25 cellular contexts compared by ENCODE assay signal in genomic region chr18:2871111-2871720, GRCh38.
"Had no signal": no experiment of that assay in that cellular context is flagged by ENCODE, and none has a peak within 500 bp of the region (broad histone marks: within the 10 kb centered on the region; RNA-seq: fewer than 3 reads in every experiment).

No MANE protein-coding gene starts in this region.

- H3K27me3 Mint-ChIP-seq: activated CD4-positive, alpha-beta T cell treated with anti-CD3 and anti-CD28 coated beads, Interleukin-2, amount 10 ng/mL, durations not matched to agents 7 days and 5 days; stimulated activated naive B cell treated with anti-CD40 and anti-IgM and Interleukin-4, amounts not matched to agents 10 μg/mL and 1 μg/mL and 100 μg/mL, for 72 hours had no signal

- H3K4me1 ChIP-seq: upper lobe of right lung had no signal

- H2AFZ ChIP-seq: hepatocyte had no signal

- H3K4me3 Mint-ChIP-seq: activated CD4-positive, alpha-beta T cell treated with anti-CD3 and anti-CD28 coated beads, Interleukin-2, amount 10 ng/mL, durations not matched to agents 7 days and 5 days; activated CD8-positive, alpha-beta T cell treated with anti-CD3 and anti-CD28 coated beads, Interleukin-2, amount 10 ng/mL, durations not matched to agents 7 days and 5 days; activated naive CD4-positive, alpha-beta T cell treated with anti-CD3 and anti-CD28 coated beads, Interleukin-2, amount 10 ng/mL, durations not matched to agents 7 days and 5 days; activated naive CD8-positive, alpha-beta T cell treated with anti-CD3 and anti-CD28 coated beads, Interleukin-2, amount 50 U/mL, for 24 hours; immature natural killer cell; natural killer cell treated with Interleukin-12 subunit alpha and Interleukin-12 subunit beta and Interleukin-15 and Interleukin-18, amount 100 ng/mL, for 72 hours; stimulated activated naive B cell treated with anti-CD40 and anti-IgM and Interleukin-4, amounts not matched to agents 10 μg/mL and 1 μg/mL and 100 μg/mL, for 72 hours had no signal

- H3K9me3 Mint-ChIP-seq: activated CD4-positive, alpha-beta T cell treated with anti-CD3 and anti-CD28 coated beads, Interleukin-2, amount 10 ng/mL, durations not matched to agents 7 days and 5 days; activated naive CD8-positive, alpha-beta T cell treated with anti-CD3 and anti-CD28 coated beads, Interleukin-2, amount 50 U/mL, for 24 hours; natural killer cell treated with Interleukin-12 subunit alpha and Interleukin-12 subunit beta and Interleukin-15 and Interleukin-18, amount 100 ng/mL, for 72 hours had no signal

- H3K79me2 ChIP-seq: hepatocyte had no signal

- H3K9me3 ChIP-seq: left ventricle myocardium inferior, neutrophil, testis, upper lobe of right lung had no signal

- H3K4me1 Mint-ChIP-seq: activated CD4-positive, alpha-beta T cell treated with anti-CD3 and anti-CD28 coated beads, Interleukin-2, amount 10 ng/mL, durations not matched to agents 7 days and 5 days; activated naive CD4-positive, alpha-beta T cell treated with anti-CD3 and anti-CD28 coated beads, Interleukin-2, amount 10 ng/mL, durations not matched to agents 7 days and 5 days; activated naive CD8-positive, alpha-beta T cell treated with anti-CD3 and anti-CD28 coated beads, Interleukin-2, amount 50 U/mL, for 24 hours; immature natural killer cell had no signal

- ATAC-seq: activated CD8-positive, alpha-beta T cell treated with anti-CD3 and anti-CD28 coated beads, Interleukin-2, amount 10 ng/mL, durations not matched to agents 7 days and 5 days; activated naive CD8-positive, alpha-beta T cell treated with anti-CD3 and anti-CD28 coated beads, Interleukin-2, amount 50 U/mL, for 24 hours; esophagus mucosa; natural killer cell treated with Interleukin-12 subunit alpha and Interleukin-12 subunit beta and Interleukin-15 and Interleukin-18, amount 100 ng/mL, for 72 hours; sciatic nerve; SK-N-SH treated with all-trans-retinoic acid at 6 μM for 48 hours; stimulated activated naive B cell treated with anti-CD40 and anti-IgM and Interleukin-4, amounts not matched to agents 10 μg/mL and 1 μg/mL and 100 μg/mL, for 72 hours; upper lobe of right lung had no signal

- H3K27me3 ChIP-seq: hepatocyte, neutrophil, testis, upper lobe of right lung had no signal

- H3K4me2 ChIP-seq: hepatocyte, smooth muscle cell had no signal

- H3K27ac ChIP-seq: hepatocyte, left ventricle myocardium inferior, neutrophil, testis, upper lobe of right lung, VCaP had no signal

- H3K27ac Mint-ChIP-seq: activated CD4-positive, alpha-beta T cell treated with anti-CD3 and anti-CD28 coated beads, Interleukin-2, amount 10 ng/mL, durations not matched to agents 7 days and 5 days; activated CD8-positive, alpha-beta T cell treated with anti-CD3 and anti-CD28 coated beads, Interleukin-2, amount 10 ng/mL, durations not matched to agents 7 days and 5 days; activated naive CD4-positive, alpha-beta T cell treated with anti-CD3 and anti-CD28 coated beads, Interleukin-2, amount 10 ng/mL, durations not matched to agents 7 days and 5 days; activated naive CD8-positive, alpha-beta T cell treated with anti-CD3 and anti-CD28 coated beads, Interleukin-2, amount 50 U/mL, for 24 hours; natural killer cell treated with Interleukin-12 subunit alpha and Interleukin-12 subunit beta and Interleukin-15 and Interleukin-18, amount 100 ng/mL, for 72 hours; stimulated activated naive B cell treated with anti-CD40 and anti-IgM and Interleukin-4, amounts not matched to agents 10 μg/mL and 1 μg/mL and 100 μg/mL, for 72 hours had no signal

- DNase-seq: activated CD4-positive, alpha-beta T cell treated with anti-CD3 and anti-CD28 coated beads, Interleukin-2, amount 10 ng/mL, durations not matched to agents 7 days and 5 days; activated CD4-positive, CD25-positive, alpha-beta regulatory T cell treated with anti-CD3 and anti-CD28 coated beads, Interleukin-2, amount 50 U/mL, for 72 hours; activated CD8-positive, alpha-beta T cell treated with anti-CD3 and anti-CD28 coated beads, Interleukin-2, amount 10 ng/mL, durations not matched to agents 7 days and 5 days; activated naive CD4-positive, alpha-beta T cell treated with anti-CD3 and anti-CD28 coated beads, Interleukin-2, amount 10 ng/mL, durations not matched to agents 7 days and 5 days; activated naive CD8-positive, alpha-beta T cell treated with anti-CD3 and anti-CD28 coated beads, Interleukin-2, amount 50 U/mL, for 24 hours; activated T-cell treated with anti-CD3 and anti-CD28 coated beads, Interleukin-2, amount 50 U/mL, for 48 hours; dermis blood vessel endothelial cell; effector memory CD4-positive, alpha-beta T cell; foreskin melanocyte; immature natural killer cell; kidney glomerular epithelial cell; left ventricle myocardium inferior; stimulated activated CD4-positive, alpha-beta T cell treated with anti-CD3 and anti-CD28 coated beads, Interleukin-2, amount 100 ng/mL, for 48 hours; stimulated activated CD8-positive, alpha-beta memory T cell treated with anti-CD3 and anti-CD28 coated beads, Interleukin-4, amount 100 ng/mL, for 48 hours; stimulated activated naive B cell treated with anti-CD40 and anti-IgM and Interleukin-4, amounts not matched to agents 10 μg/mL and 1 μg/mL and 100 μg/mL, for 72 hours; testis; upper lobe of right lung had no signal

- H3K36me3 ChIP-seq: left ventricle myocardium inferior, neutrophil, upper lobe of right lung had no signal

- H3K36me3 Mint-ChIP-seq: natural killer cell treated with Interleukin-12 subunit alpha and Interleukin-12 subunit beta and Interleukin-15 and Interleukin-18, amount 100 ng/mL, for 72 hours had no signal

- H3K4me3 ChIP-seq: hepatocyte, left ventricle myocardium inferior, smooth muscle cell, testis, upper lobe of right lung had no signal
